Comparison of ENCODE assay signal across 21 cellular contexts in genomic region chr12:75827061-75827460, GRCh38.
"Had no signal": no experiment of that assay in that cellular context is flagged by ENCODE, and none has a peak within 500 bp of the region (broad histone marks: within the 10 kb centered on the region; RNA-seq: fewer than 3 reads in every experiment).

No MANE protein-coding gene starts in this region.

- H3K4me3 ChIP-seq: left ventricle myocardium inferior, lung, mucosa of descending colon, ovary, right atrium auricular region, right lobe of liver, smooth muscle cell, tibial nerve, uterus had no signal

- H3K4me1 ChIP-seq: right lobe of liver, tibial nerve, uterus had no signal

- ATAC-seq: mucosa of descending colon; naive thymus-derived CD4-positive, alpha-beta T cell; natural killer cell treated with Interleukin-12 subunit alpha and Interleukin-12 subunit beta and Interleukin-15 and Interleukin-18, amount 100 ng/mL, for 72 hours; right lobe of liver; stimulated activated memory B cell treated with anti-CD40 and anti-IgM and Interleukin-4, amounts not matched to agents 10 μg/mL and 1 μg/mL and 100 μg/mL, for 72 hours; stimulated activated naive CD8-positive, alpha-beta T cell treated with anti-CD3 and anti-CD28 coated beads, Interleukin-15, amount 100 ng/mL, for 72 hours had no signal

- H3K36me3 ChIP-seq: left ventricle myocardium inferior, ovary, right atrium auricular region, right lobe of liver, tibial nerve, uterus had no signal

- H3K27ac ChIP-seq: left ventricle myocardium inferior, ovary, right atrium auricular region, right lobe of liver, tibial nerve, uterus had no signal

- H3K9me3 ChIP-seq: left ventricle myocardium inferior, mucosa of descending colon, ovary, right atrium auricular region, right lobe of liver, tibial nerve, uterus had no signal

- H3K4me2 ChIP-seq: smooth muscle cell had no signal

- H3K27me3 ChIP-seq: ovary, right atrium auricular region, right lobe of liver, tibial nerve, uterus had no signal

- DNase-seq: immature natural killer cell; left ventricle myocardium inferior; midbrain; mucosa of descending colon; naive thymus-derived CD4-positive, alpha-beta T cell; ovary; right lobe of liver; stimulated activated CD4-positive, alpha-beta T cell treated with anti-CD3 and anti-CD28 coated beads, Interleukin-1b, Interleukin-23, amount 100 ng/mL, for 48 hours; stimulated activated CD4-positive, alpha-beta T cell treated with anti-CD3 and anti-CD28 coated beads, Interleukin-2, amount 100 ng/mL, for 48 hours; stimulated activated CD4-positive, alpha-beta T cell treated with anti-CD3 and anti-CD28 coated beads, Interleukin-4, amount 100 ng/mL, for 4 hours; stimulated activated CD8-positive, alpha-beta memory T cell treated with anti-CD3 and anti-CD28 coated beads, Interleukin-4, amount 100 ng/mL, for 48 hours; stimulated activated naive CD4-positive, alpha-beta T cell treated with Interleukin-2 at 50 U/mL for 16 hours; stimulated activated naive CD8-positive, alpha-beta T cell treated with anti-CD3 and anti-CD28 coated beads, Interleukin-15, amount 100 ng/mL, for 72 hours; substantia nigra; uterus had no signal
